ENCODE assay signal across 25 cellular contexts in genomic region chr2:83970262-83970929, GRCh38.
"Had no signal": no experiment of that assay in that cellular context is flagged by ENCODE, and none has a peak within 500 bp of the region (broad histone marks: within the 10 kb centered on the region; RNA-seq: fewer than 3 reads in every experiment).

No MANE protein-coding gene starts in this region.

- H3K27ac ChIP-seq: breast epithelium had no signal

- H3K36me3 ChIP-seq: breast epithelium, MG63 had no signal

- H3K9me3 ChIP-seq: breast epithelium, MG63 had no signal

- DNase-seq: activated B cell treated with CpG ODN at 0.5 μM for 24 hours; activated CD4-positive, alpha-beta T cell treated with anti-CD3 and anti-CD28 coated beads for 1 hour; activated CD4-positive, alpha-beta T cell treated with anti-CD3 and anti-CD28 coated beads, Interleukin-2, amount 10 ng/mL, durations not matched to agents 24 days and 14 days; activated CD4-positive, alpha-beta T cell treated with anti-CD3 and anti-CD28 coated beads, Interleukin-2, amount 50 U/mL, for 48 hours; activated CD8-positive, alpha-beta memory T cell treated with anti-CD3 and anti-CD28 coated beads, Interleukin-2, amount 10 ng/mL, durations not matched to agents 7 days and 5 days; activated effector memory CD4-positive, alpha-beta T cell treated with Interleukin-2 at 50 U/mL for 16 hours; activated naive CD4-positive, alpha-beta T cell; activated T-cell treated with anti-CD3 and anti-CD28 coated beads, Interleukin-2, amount 50 U/mL, for 24 hours; aorta; caudate nucleus; MG63; MV-4-11; NCI-H1105; NCI-H1436 treated with DMSO at 0.1 percent for 48 hours; NCI-H187; NCI-H2081; NCI-H2227 treated with DMSO at 0.1 percent for 48 hours; NCI-H446 treated with DMSO at 0.1 percent for 48 hours; NCI-H524 treated with DMSO at 0.1 percent for 48 hours; NCI-H774; NK-92 treated with Interleukin-12 subunit alpha and Interleukin-12 subunit beta, amount 100 ng/mL, for 24 hours; PC-3; SHP77; T-helper 9 cell had no signal

- ATAC-seq: activated CD8-positive, alpha-beta memory T cell treated with anti-CD3 and anti-CD28 coated beads, Interleukin-2, amount 10 ng/mL, durations not matched to agents 7 days and 5 days; PC-3 had no signal

- H3K27me3 ChIP-seq: breast epithelium, MG63 had no signal

- H3K4me3 ChIP-seq: breast epithelium, MG63 had no signal

- H3K4me1 ChIP-seq: breast epithelium had no signal
